ENCODE assay signal across 8 cellular contexts in genomic region chr9:132161743-132162187, GRCh38. TPM values are rescaled to one million over a fixed set of nuclear protein-coding genes. Genes with fewer than 3 reads are reported as not detected.
DNase-seq lines count a peak whose midpoint lies in the region; ATAC-seq and TF ChIP-seq lines count a peak whose summit lies in the region.

A gene with protein sequence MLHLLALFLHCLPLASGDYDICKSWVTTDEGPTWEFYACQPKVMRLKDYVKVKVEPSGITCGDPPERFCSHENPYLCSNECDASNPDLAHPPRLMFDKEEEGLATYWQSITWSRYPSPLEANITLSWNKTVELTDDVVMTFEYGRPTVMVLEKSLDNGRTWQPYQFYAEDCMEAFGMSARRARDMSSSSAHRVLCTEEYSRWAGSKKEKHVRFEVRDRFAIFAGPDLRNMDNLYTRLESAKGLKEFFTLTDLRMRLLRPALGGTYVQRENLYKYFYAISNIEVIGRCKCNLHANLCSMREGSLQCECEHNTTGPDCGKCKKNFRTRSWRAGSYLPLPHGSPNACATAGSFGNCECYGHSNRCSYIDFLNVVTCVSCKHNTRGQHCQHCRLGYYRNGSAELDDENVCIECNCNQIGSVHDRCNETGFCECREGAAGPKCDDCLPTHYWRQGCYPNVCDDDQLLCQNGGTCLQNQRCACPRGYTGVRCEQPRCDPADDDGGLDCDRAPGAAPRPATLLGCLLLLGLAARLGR (plus strand): TSS chr9:132162058. CDS start chr9:132166832, 4,774 bp downstream.

- H3K27ac Mint-ChIP-seq in activated CD4-positive, alpha-beta T cell treated with anti-CD3 and anti-CD28 coated beads for 36 hours: no peak within 1 kb of the TSS

- intact Hi-C loops in activated CD4-positive, alpha-beta T cell treated with anti-CD3 and anti-CD28 coated beads for 36 hours (cut with DNase I, micrococcal nuclease): loop anchor here (1.0 to 5.0 kb wide), 3 partner anchors 79 to 82 kb away; partner anchors contain the start of gene MED27 (in 1 of the 2)
- intact Hi-C loops in lower leg skin (cut with DNase I; ENCODE audit: low total_unique reads): no loop called here
- intact Hi-C loops in testis (cut with DNase I; ENCODE audit: low total_unique reads): no loop called here

- TF ChIP-seq POLR2A in lower leg skin (IDR thresholded peaks at IDR 0.05) (no peak), testis (IDR thresholded peaks at IDR 0.05) (no peak)

- no peak for TF ChIP-seq CTCF in astrocyte of the cerebellum (IDR thresholded peaks at IDR 0.05; ENCODE audit: low read depth, low read length, missing control alignments)
- no peak for TF ChIP-seq CTCF in lower leg skin (IDR thresholded peaks at IDR 0.05)
- no peak for TF ChIP-seq CTCF in testis (IDR thresholded peaks at IDR 0.05)

- peak within 1 kb of the TSS; percentile 78 for H3K4me3 Mint-ChIP-seq in activated CD4-positive, alpha-beta T cell treated with anti-CD3 and anti-CD28 coated beads for 36 hours

- ATAC-seq in activated CD4-positive, alpha-beta T cell treated with anti-CD3 and anti-CD28 coated beads for 36 hours: no peak
- ATAC-seq in GM21717 (IDR thresholded peaks at IDR 0.05; ENCODE audit: unreplicated experiment): no peak
- ATAC-seq in HG03432 (IDR thresholded peaks at IDR 0.05; ENCODE audit: unreplicated experiment): no peak

- WGBS in lower leg skin, 2 donors: 1 to 5% methylated on average over 8 to 21 of the region's 67 CpGs
- WGBS in testis, 2 donors: 0% methylated on average over 2 to 43 of the region's 67 CpGs

- H3K36me3 Mint-ChIP-seq in activated CD4-positive, alpha-beta T cell treated with anti-CD3 and anti-CD28 coated beads for 36 hours (ENCODE audit: low read depth): no peaks in the 10 kb centered on the region

- H3K4me3 ChIP-seq in astrocyte of the cerebellum (ENCODE audit: low read depth, low read length) (peak within 1 kb of the TSS; percentile 54), lower leg skin (ENCODE audit: low read depth, poor library complexity, severe bottlenecking) (peak within 1 kb of the TSS; percentile 26), testis (peak within 1 kb of the TSS; percentile 49 to 66)

- POLR2A ChIA-PET in activated CD4-positive, alpha-beta T cell treated with anti-CD3 and anti-CD28 coated beads for 36 hours (lab: Charles Lee): interaction anchor here (0.6 kb wide), 1 partner anchor 95 kb away, joined by 4 read pairs; no protein-coding TSS in a partner anchor

- no peaks in the 10 kb centered on the region for H3K36me3 ChIP-seq in testis (ENCODE audit: low read depth, missing control alignments)

- H3K27me3 Mint-ChIP-seq in activated CD4-positive, alpha-beta T cell treated with anti-CD3 and anti-CD28 coated beads for 36 hours: peaks cover 40% of the 10 kb centered on the region

- H3K27ac ChIP-seq in testis: no peak within 1 kb of the TSS

- H3K4me1 Mint-ChIP-seq in activated CD4-positive, alpha-beta T cell treated with anti-CD3 and anti-CD28 coated beads for 36 hours: peaks cover 4% of the 10 kb centered on the region

- in situ Hi-C loops in astrocyte of the cerebellum (cut with HindIII; ENCODE audit: low sequenced_read_pairs): no loop called here

- H3K4me1 ChIP-seq in testis: peaks cover 21% of the 10 kb centered on the region

- DNase-seq in activated CD4-positive, alpha-beta T cell treated with anti-CD3 and anti-CD28 coated beads for 36 hours: no peak
- DNase-seq in activated CD4-positive, alpha-beta T cell treated with anti-CD3 and anti-CD28 coated beads, Interleukin-2, amount 50 U/mL, for 4 hours: no peak
- DNase-seq in astrocyte of the cerebellum (ENCODE audit: low read depth) (no peak), lower leg skin (ENCODE audit: low spot score in 2 of 2) (no peak), testis (no peak), SW 1271 (lab: John Stamatoyannopoulos, UW) (no peak)

- no peaks in the 10 kb centered on the region for H3K9me3 ChIP-seq in testis

- H3K9me3 Mint-ChIP-seq in activated CD4-positive, alpha-beta T cell treated with anti-CD3 and anti-CD28 coated beads for 36 hours (ENCODE audit: low read depth): no peaks in the 10 kb centered on the region

- CTCF ChIA-PET in activated CD4-positive, alpha-beta T cell treated with anti-CD3 and anti-CD28 coated beads for 36 hours (lab: Charles Lee): interaction anchor here (0.6 kb wide), 1 partner anchor 398 kb away, joined by 4 read pairs; no protein-coding TSS in a partner anchor

- H3K27me3 ChIP-seq in testis: no peaks in the 10 kb centered on the region

RNA-seq across cellular contexts. Expression of the gene that starts here (rescaled TPM):
- total RNA-seq in activated CD4-positive, alpha-beta T cell treated with anti-CD3 and anti-CD28 coated beads for 36 hours: 1 to 10 TPM; 1.8 to 2.0 TPM
- 1 to 10 TPM in 1 of 4 donors, under 1 TPM in 3; 0.10 to 1.0 (median 0.29) TPM for total RNA-seq in lower leg skin
- 10 to 100 TPM; 23.7 to 29.0 TPM for total RNA-seq in testis
- polyA plus RNA-seq in testis (ENCODE audit: insufficient read depth, low read depth, low replicate concordance): 3.3 TPM

Comparison
In these comparisons a context has a peak if more than half of its experiments do, and no peak if none do; other contexts are left out.
1. RNA of the gene that starts here (total RNA-seq): 23.7 to 29.0 TPM in testis; 1.8 to 2.0 TPM in activated CD4-positive, alpha-beta T cell treated with anti-CD3 and anti-CD28 coated beads for 36 hours and 0.10 to 1.0 TPM in lower leg skin; every median in the first group is over 4 times any median in the second.
2. intact Hi-C loops: an anchor here in activated CD4-positive, alpha-beta T cell treated with anti-CD3 and anti-CD28 coated beads for 36 hours (1.0 to 5.0 kb wide); none called in lower leg skin and testis.
3. Peak in every context shown above with its lines, with median percentiles within 50 percentile points of each other: H3K4me3 ChIP-seq.